ENCODE assay signal across 9 cellular contexts in the genomic region with DNA sequence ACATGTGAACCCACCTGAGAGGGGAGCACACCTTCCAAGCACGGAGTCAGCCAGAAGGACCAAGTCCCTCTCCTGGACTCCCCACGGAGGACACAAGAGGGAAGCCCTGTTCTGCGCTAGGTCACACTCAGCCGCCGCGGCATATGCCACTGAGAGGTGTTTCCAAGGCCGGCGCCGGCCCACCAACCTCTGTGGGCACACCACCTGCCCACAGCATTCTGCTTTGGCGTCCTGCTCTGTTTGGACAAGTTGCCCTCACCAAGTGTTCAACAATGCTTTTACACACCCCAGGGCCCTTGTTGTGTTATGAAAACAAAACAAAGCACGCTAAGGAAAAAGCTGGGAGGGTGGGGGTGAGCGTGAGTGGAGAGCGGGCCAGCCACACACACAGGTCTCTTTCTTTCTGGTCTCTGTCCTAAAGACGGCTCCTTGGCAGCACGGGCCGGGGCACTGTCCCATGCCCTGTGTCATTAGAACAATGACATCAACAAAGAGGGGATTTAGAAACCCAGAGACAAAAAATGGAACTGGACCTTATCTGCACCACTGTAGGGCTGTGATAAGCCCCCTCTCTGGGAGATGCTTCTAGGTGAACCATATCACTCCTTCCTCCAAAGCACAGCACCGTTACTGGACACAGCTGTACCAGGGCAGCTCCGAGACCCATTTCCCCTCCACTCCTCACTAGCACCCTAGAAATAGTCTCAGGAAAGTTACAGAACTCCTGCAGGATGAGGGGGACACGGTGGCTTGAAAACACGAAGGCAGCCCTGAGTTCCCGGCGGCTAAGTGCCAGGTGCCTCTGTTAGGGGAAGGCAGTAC. TPM values are rescaled to one million over a fixed set of nuclear protein-coding genes. Genes with fewer than 3 reads are reported as not detected.
DNase-seq lines count a peak whose midpoint lies in the region; ATAC-seq, FAIRE-seq and TF ChIP-seq lines count a peak whose summit lies in the region.
"Had no signal": no experiment of that assay in that cellular context is flagged by ENCODE, and none has a peak within 500 bp of the region (broad histone marks: within the 10 kb centered on the region; RNA-seq: fewer than 3 reads in every experiment).

No MANE protein-coding gene starts in this region.

- peak overlapping the region; percentile 91 to 92 for H3K27ac Mint-ChIP-seq in effector memory CD8-positive, alpha-beta T cell

- H3K4me3 Mint-ChIP-seq in effector memory CD8-positive, alpha-beta T cell: peak overlapping the region; percentile 80 to 83

- H3K4me1 ChIP-seq in OCI-LY7 (ENCODE audit: insufficient read depth, low read length, poor library complexity, severe bottlenecking): peaks cover 90% of the 10 kb centered on the region
- peaks cover 51% of the 10 kb centered on the region for H3K4me1 ChIP-seq in HAP-1

- POLR2A ChIA-PET in OCI-LY7 (lab: Charles Lee): interaction anchor here (0.8 kb wide), 1 partner anchor 311 kb away, joined by 3 read pairs; no protein-coding TSS in a partner anchor

- DNase-seq in COLO668 (lab: John Stamatoyannopoulos, UW; ENCODE audit: unreplicated experiment): peak; percentile 89
- DNase-seq in OCI-LY7 (ENCODE audit: low spot score): no peak
- no peak for DNase-seq in effector memory CD8-positive, alpha-beta T cell
- DNase-seq in nucleus accumbens (lab: John Stamatoyannopoulos, UW): peak in 40 of 56 donors; percentile 13 to 86 (median 55)
- DNase-seq in HAP-1 (ENCODE audit: low spot score in 2 of 2): no peak
- no peak for DNase-seq in activated CD4-positive, CD25-positive, alpha-beta regulatory T cell treated with anti-CD3 and anti-CD28 coated beads, Interleukin-2, amount 50 U/mL, for 72 hours
- DNase-seq in HTR-8/SVneo (ENCODE audit: insufficient read length, low spot score): no peak
- DNase-seq: NCI-H2081 treated with DMSO at 0.1 percent for 48 hours had no signal

- H4K20me1 ChIP-seq in OCI-LY7 (ENCODE audit: insufficient read depth, low read length): no peaks in the 10 kb centered on the region

- peak overlapping the region; percentile 58 for H3K4me3 ChIP-seq in OCI-LY7 (ENCODE audit: low read depth, low read length, poor library complexity, severe bottlenecking)
- no peak overlapping the region for H3K4me3 ChIP-seq in HAP-1

- peaks cover 84 to 93% of the 10 kb centered on the region in 2 donors for H3K4me1 Mint-ChIP-seq in effector memory CD8-positive, alpha-beta T cell (ENCODE audit: low read depth in 2 of 2)

- peaks cover 96% of the 10 kb centered on the region for H3K36me3 Mint-ChIP-seq in effector memory CD8-positive, alpha-beta T cell (ENCODE audit: insufficient read depth)

- intact Hi-C loops in OCI-LY7 (cut with micrococcal nuclease; ENCODE audit: unreplicated experiment): loop anchor here (2.0 kb wide), 1 partner anchor 17 kb away; a partner anchor contains a TSS

- ATAC-seq in effector memory CD8-positive, alpha-beta T cell (replicated peaks): no peak
- ATAC-seq in HG02840 (IDR thresholded peaks at IDR 0.05; ENCODE audit: low FRiP score, unreplicated experiment): no peak

- no peaks in the 10 kb centered on the region for H3K9me3 ChIP-seq in OCI-LY7 (ENCODE audit: low read length)
- no peaks in the 10 kb centered on the region for H3K9me3 ChIP-seq in HAP-1

- H3K79me2 ChIP-seq in OCI-LY7 (ENCODE audit: insufficient read depth, low read depth, low read length): peaks cover 75% of the 10 kb centered on the region

- H3K9me3 Mint-ChIP-seq in effector memory CD8-positive, alpha-beta T cell: no peaks in the 10 kb centered on the region

- TF ChIP-seq CTCF in OCI-LY7 (conservative IDR thresholded peaks at IDR 0.05; ENCODE audit: low read length): no peak

- FAIRE-seq in HTR-8/SVneo (lab: Jason Lieb, UNC): no peak

- H3K36me3 ChIP-seq in OCI-LY7 (ENCODE audit: insufficient read depth, low read length) (peaks cover 16% of the 10 kb centered on the region), HAP-1 (replicated peaks) (peaks cover 7% of the 10 kb centered on the region)

- CTCF ChIA-PET in OCI-LY7 (lab: Charles Lee; ENCODE audit: unreplicated experiment): no interaction called here

- H3K27ac ChIP-seq in OCI-LY7 (ENCODE audit: low read depth, low read length, poor library complexity, severe bottlenecking): peak overlapping the region; percentile 90

- no peaks in the 10 kb centered on the region for H3K27me3 ChIP-seq in HAP-1 (ENCODE audit: low read depth)

- BruUV-seq in OCI-LY7 (replicated peaks; lab: Mats Ljungman, UMichigan): no TSS peak

- peak overlapping the region; percentile 81 for H3K4me2 ChIP-seq in OCI-LY7 (ENCODE audit: low read length)

- no peaks in the 10 kb centered on the region for H3K9me2 ChIP-seq in OCI-LY7 (ENCODE audit: insufficient read depth, low read length)

- H2AFZ ChIP-seq in OCI-LY7 (ENCODE audit: low read length): no peak overlapping the region

- no peaks in the 10 kb centered on the region for H3K27me3 Mint-ChIP-seq in effector memory CD8-positive, alpha-beta T cell

- in situ Hi-C loops in HAP-1 (cut with MboI; ENCODE audit: low sequenced_read_pairs): no loop called here

RNA-seq across cellular contexts. Expression of a gene that starts 17.0 kb away (rescaled TPM):
- total RNA-seq in OCI-LY7 (2014; rRNA removed; shearing (Covaris generic)): 13.5 and 15.1 TPM in 2 replicates
- 2.9 and 3.2 TPM in 2 replicates for total RNA-seq in OCI-LY7 (2022)

Comparison
In these comparisons a context has a peak if more than half of its experiments do, and no peak if none do; other contexts are left out.
1. DNase-seq: peak in COLO668 (single experiment) and nucleus accumbens (40 of 56); none in OCI-LY7 (single experiment), effector memory CD8-positive, alpha-beta T cell (0 of 3), HAP-1 (0 of 2), activated CD4-positive, CD25-positive, alpha-beta regulatory T cell treated with anti-CD3 and anti-CD28 coated beads, Interleukin-2, amount 50 U/mL, for 72 hours (single experiment) and HTR-8/SVneo (single experiment).